20 cellular contexts compared by ENCODE assay signal in genomic region chr9:35643046-35643445, GRCh38. TPM values are rescaled to one million over a fixed set of nuclear protein-coding genes. Genes with fewer than 3 reads are reported as not detected.
"Had no signal": no experiment of that assay in that cellular context is flagged by ENCODE, and none has a peak within 500 bp of the region (broad histone marks: within the 10 kb centered on the region; RNA-seq: fewer than 3 reads in every experiment).

No MANE protein-coding gene starts in this region.

- H3K4me3 ChIP-seq: dorsolateral prefrontal cortex, hepatocyte, lung, smooth muscle cell, testis, tibial nerve had no signal

- H3K27ac ChIP-seq: dorsolateral prefrontal cortex, hepatocyte, testis, tibial nerve had no signal

- H3K27me3 Mint-ChIP-seq: naive thymus-derived CD8-positive, alpha-beta T cell; stimulated activated naive CD8-positive, alpha-beta T cell treated with anti-CD3 and anti-CD28 coated beads, Interleukin-15, amount 100 ng/mL, for 72 hours had no signal

- H3K9me3 Mint-ChIP-seq: naive thymus-derived CD8-positive, alpha-beta T cell had no signal

- H3K4me2 ChIP-seq: hepatocyte, smooth muscle cell had no signal

- ATAC-seq: left colon; left ventricle myocardium superior; naive thymus-derived CD8-positive, alpha-beta T cell; stimulated activated naive CD8-positive, alpha-beta T cell treated with anti-CD3 and anti-CD28 coated beads, Interleukin-15, amount 100 ng/mL, for 72 hours had no signal

- H3K4me3 Mint-ChIP-seq: stimulated activated naive CD8-positive, alpha-beta T cell treated with anti-CD3 and anti-CD28 coated beads, Interleukin-15, amount 100 ng/mL, for 72 hours had no signal

- DNase-seq: cortex of kidney; dorsolateral prefrontal cortex; effector CD8-positive, alpha-beta T cell; foreskin melanocyte; head of caudate nucleus; left colon; left ventricle myocardium superior; mesenchymal stem cell; midbrain; naive thymus-derived CD8-positive, alpha-beta T cell; stimulated activated CD4-positive, alpha-beta T cell treated with anti-CD3 and anti-CD28 coated beads, Interleukin-2, amount 100 ng/mL, for 48 hours; stimulated activated naive CD8-positive, alpha-beta T cell treated with anti-CD3 and anti-CD28 coated beads, Interleukin-15, amount 100 ng/mL, for 72 hours; testis had no signal

- H3K27ac Mint-ChIP-seq: stimulated activated naive CD8-positive, alpha-beta T cell treated with anti-CD3 and anti-CD28 coated beads, Interleukin-15, amount 100 ng/mL, for 72 hours had no signal

- H3K9me3 ChIP-seq: testis, tibial nerve had no signal

- H3K27me3 ChIP-seq: dorsolateral prefrontal cortex, hepatocyte, testis, tibial nerve had no signal

RNA-seq across cellular contexts. Expression of gene SIT1, which starts 7.7 kb away (rescaled TPM):
- total RNA-seq: hepatocyte, kidney epithelial cell, osteocyte, pulmonary artery endothelial cell, smooth muscle cell had no signal
